In the genomic region with DNA sequence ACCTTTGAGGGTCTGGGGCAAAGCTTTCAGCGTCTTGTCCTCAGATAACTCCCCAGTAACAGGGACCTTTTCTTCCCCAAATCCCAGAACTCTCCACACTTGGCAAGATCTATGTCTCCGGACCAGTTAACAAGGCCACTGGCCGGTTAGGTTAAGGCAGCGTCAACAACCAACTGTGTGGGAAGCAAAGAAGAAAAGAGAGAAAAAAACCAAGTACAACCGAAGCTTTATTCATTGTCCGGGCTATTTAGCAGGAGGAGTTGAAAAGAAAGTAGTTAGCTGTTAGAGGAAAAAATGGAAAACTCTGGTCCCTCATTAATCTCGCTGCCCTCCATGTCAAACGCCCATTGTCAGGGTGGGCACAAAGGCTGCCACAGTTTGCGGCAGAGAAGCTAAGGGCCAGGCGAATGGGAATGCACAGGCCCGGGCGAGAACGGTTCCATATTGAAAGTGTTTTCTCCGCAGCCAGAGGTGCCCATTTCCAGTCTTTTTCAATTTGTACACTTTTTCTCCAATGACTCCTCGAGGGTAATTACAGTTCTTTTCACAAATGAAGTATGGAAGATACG, we compare ENCODE assay signal across 24 cellular contexts. TPM values are rescaled to one million over a fixed set of nuclear protein-coding genes. Genes with fewer than 3 reads are reported as not detected.
"Had no signal": no experiment of that assay in that cellular context is flagged by ENCODE, and none has a peak within 500 bp of the region (broad histone marks: within the 10 kb centered on the region; RNA-seq: fewer than 3 reads in every experiment).

No MANE protein-coding gene starts in this region.

- H3K27me3 ChIP-seq: adrenal gland, right atrium auricular region, upper lobe of right lung had no signal

- H3K4me1 ChIP-seq: adrenal gland, esophagus squamous epithelium, lower lobe of right lung, right atrium auricular region, upper lobe of right lung had no signal

- DNase-seq: activated CD4-positive, alpha-beta T cell treated with anti-CD3 and anti-CD28 coated beads for 36 hours; activated CD4-positive, alpha-beta T cell treated with anti-CD3 and anti-CD28 coated beads, Interleukin-2, amount 50 U/mL, for 48 hours; activated gamma-delta T cell treated with Interleukin-2 at 50 U/mL for 16 hours; activated T-cell treated with anti-CD3 and anti-CD28 coated beads for 4 hours; adrenal gland; effector memory CD4-positive, alpha-beta T cell; esophagus squamous epithelium; islet precursor cell; left colon; lower lobe of right lung; stimulated activated CD4-positive, alpha-beta T cell treated with anti-CD3 and anti-CD28 coated beads, Interleukin-2, amount 100 ng/mL, for 48 hours; stimulated activated naive CD8-positive, alpha-beta T cell treated with anti-CD3 and anti-CD28 coated beads, Interleukin-15, amount 100 ng/mL, for 72 hours; upper lobe of right lung had no signal

- H3K4me3 Mint-ChIP-seq: activated CD4-positive, alpha-beta T cell treated with anti-CD3 and anti-CD28 coated beads for 36 hours; activated T-helper 1 cell treated with anti-CD3 and anti-CD28 coated beads, Interleukin-12 subunit alpha, Interleukin-12 subunit beta, Interleukin-2, Interleukin-4 antibody, amounts not matched to agents 30 ng/mL and 10 ng/mL and 1 ng/mL, durations not matched to agents 14 hours and 24 hours and 36 hours; dendritic cell treated with granulocyte-macrophage colony-stimulating factor and Interleukin-4, amounts not matched to agents 40 ng/mL and 50 ng/mL, for 4 days; mesothelial cell of epicardium; nephron; stimulated activated naive CD8-positive, alpha-beta T cell treated with anti-CD3 and anti-CD28 coated beads, Interleukin-15, amount 100 ng/mL, for 72 hours; WTC11 had no signal

- H3K27ac ChIP-seq: adrenal gland, esophagus squamous epithelium, hepatocyte, lower lobe of right lung, right atrium auricular region, thoracic aorta, upper lobe of right lung had no signal

- H3K4me1 Mint-ChIP-seq: activated CD4-positive, alpha-beta T cell treated with anti-CD3 and anti-CD28 coated beads for 36 hours; mesothelial cell of epicardium; nephron; stimulated activated naive CD8-positive, alpha-beta T cell treated with anti-CD3 and anti-CD28 coated beads, Interleukin-15, amount 100 ng/mL, for 72 hours; WTC11 had no signal

- H3K9me3 Mint-ChIP-seq: activated naive CD4-positive, alpha-beta T cell treated with anti-CD3 and anti-CD28 coated beads, Interleukin-2, amount 50 U/mL, for 72 hours; activated T-helper 1 cell treated with anti-CD3 and anti-CD28 coated beads, Interleukin-12 subunit alpha, Interleukin-12 subunit beta, Interleukin-2, Interleukin-4 antibody, amounts not matched to agents 30 ng/mL and 10 ng/mL and 1 ng/mL, durations not matched to agents 14 hours and 24 hours and 36 hours; dendritic cell treated with granulocyte-macrophage colony-stimulating factor and Interleukin-4, amounts not matched to agents 40 ng/mL and 50 ng/mL, for 4 days; mesothelial cell of epicardium; nephron; stimulated activated naive CD8-positive, alpha-beta T cell treated with anti-CD3 and anti-CD28 coated beads, Interleukin-15, amount 100 ng/mL, for 72 hours; WTC11 had no signal

- H3K4me3 ChIP-seq: adrenal gland, esophagus squamous epithelium, hepatocyte, lower lobe of right lung, right atrium auricular region, thoracic aorta, upper lobe of right lung had no signal

- H3K36me3 ChIP-seq: adrenal gland, esophagus squamous epithelium, lower lobe of right lung, right atrium auricular region, thoracic aorta, upper lobe of right lung had no signal

- H3K27ac Mint-ChIP-seq: activated CD4-positive, alpha-beta T cell treated with anti-CD3 and anti-CD28 coated beads for 36 hours; activated naive CD4-positive, alpha-beta T cell treated with anti-CD3 and anti-CD28 coated beads, Interleukin-2, amount 50 U/mL, for 72 hours; activated T-helper 1 cell treated with anti-CD3 and anti-CD28 coated beads, Interleukin-12 subunit alpha, Interleukin-12 subunit beta, Interleukin-2, Interleukin-4 antibody, amounts not matched to agents 30 ng/mL and 10 ng/mL and 1 ng/mL, durations not matched to agents 14 hours and 24 hours and 36 hours; dendritic cell treated with granulocyte-macrophage colony-stimulating factor and Interleukin-4, amounts not matched to agents 40 ng/mL and 50 ng/mL, for 4 days; mesothelial cell of epicardium; nephron; progenitor cell of endocrine pancreas; stimulated activated naive CD8-positive, alpha-beta T cell treated with anti-CD3 and anti-CD28 coated beads, Interleukin-15, amount 100 ng/mL, for 72 hours; WTC11 had no signal

- H3K9me3 ChIP-seq: adrenal gland, esophagus squamous epithelium, lower lobe of right lung, right atrium auricular region, thoracic aorta, upper lobe of right lung had no signal

- H3K27me3 Mint-ChIP-seq: dendritic cell treated with granulocyte-macrophage colony-stimulating factor and Interleukin-4, amounts not matched to agents 40 ng/mL and 50 ng/mL, for 4 days had no signal

- ATAC-seq: activated CD4-positive, alpha-beta T cell treated with anti-CD3 and anti-CD28 coated beads for 36 hours; activated naive CD4-positive, alpha-beta T cell treated with anti-CD3 and anti-CD28 coated beads, Interleukin-2, amount 50 U/mL, for 72 hours; left colon; lower lobe of right lung; stimulated activated naive CD8-positive, alpha-beta T cell treated with anti-CD3 and anti-CD28 coated beads, Interleukin-15, amount 100 ng/mL, for 72 hours; upper lobe of right lung; WTC11 had no signal

- H3K36me3 Mint-ChIP-seq: activated naive CD4-positive, alpha-beta T cell treated with anti-CD3 and anti-CD28 coated beads, Interleukin-2, amount 50 U/mL, for 72 hours; mesothelial cell of epicardium had no signal

RNA-seq across cellular contexts. Expression of a gene that starts 49.3 kb away (rescaled TPM):
- total RNA-seq: activated CD4-positive, alpha-beta T cell treated with anti-CD3 and anti-CD28 coated beads for 36 hours; activated naive CD4-positive, alpha-beta T cell treated with anti-CD3 and anti-CD28 coated beads, Interleukin-2, amount 50 U/mL, for 72 hours; activated T-helper 1 cell treated with anti-CD3 and anti-CD28 coated beads, Interleukin-12 subunit alpha, Interleukin-12 subunit beta, Interleukin-2, Interleukin-4 antibody, amounts not matched to agents 30 ng/mL and 10 ng/mL and 1 ng/mL, durations not matched to agents 14 hours and 24 hours and 36 hours; mesothelial cell of epicardium; T-helper 2 cell treated with Interferon-gamma antibody and Interleukin-4, amounts not matched to agents 100 ng/mL and 5 ng/mL, for 36 hours; upper lobe of right lung had no signal
